In the genomic region with DNA sequence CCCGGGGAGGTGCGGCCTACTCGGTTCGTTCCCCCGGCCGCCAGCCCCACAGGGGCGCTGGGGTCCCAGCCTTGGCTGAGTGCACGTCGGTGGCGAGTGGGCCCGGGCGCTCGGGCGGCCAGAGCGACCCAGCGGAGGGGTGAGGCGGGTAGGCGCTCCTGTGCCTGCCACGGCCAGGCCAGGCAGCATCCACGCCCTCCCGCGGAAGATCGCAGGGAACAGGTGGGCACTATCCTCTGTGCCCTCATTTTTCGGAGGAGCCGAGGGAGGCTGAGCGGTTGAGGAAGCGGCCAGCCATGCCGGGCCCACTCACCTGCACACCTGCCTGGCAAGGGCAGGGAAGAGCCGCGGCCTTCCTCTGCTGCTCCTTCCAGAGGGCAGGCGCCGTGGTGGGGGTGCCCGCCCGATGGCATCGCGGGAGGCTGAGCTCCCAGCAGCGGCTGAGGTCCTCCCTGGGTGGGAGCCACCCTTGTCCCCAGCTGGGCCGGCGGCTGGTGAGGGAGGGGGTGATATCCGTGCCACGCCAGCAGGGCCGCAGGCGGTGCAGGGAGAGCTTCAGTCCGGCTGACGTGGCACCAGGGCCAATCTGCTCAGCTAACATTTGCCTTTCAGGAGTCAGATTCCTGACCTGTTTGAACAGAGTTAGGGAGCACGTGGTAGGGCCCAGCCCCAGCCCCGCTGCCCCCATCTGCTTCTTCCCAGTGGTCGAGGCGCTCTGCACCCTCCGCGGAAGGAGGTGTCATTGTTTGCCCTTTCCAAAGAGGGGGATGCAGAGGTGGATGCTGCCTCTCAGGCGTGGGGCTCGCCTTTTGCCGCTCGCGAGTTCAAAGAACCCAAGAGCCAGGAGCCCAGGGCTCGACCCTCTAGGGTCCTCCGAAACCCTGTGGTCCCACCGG, we compare ENCODE assay signal across 8 cellular contexts. TPM values are rescaled to one million over a fixed set of nuclear protein-coding genes. Genes with fewer than 3 reads are reported as not detected.
DNase-seq lines count a peak whose midpoint lies in the region; ATAC-seq and TF ChIP-seq lines count a peak whose summit lies in the region.

No MANE protein-coding gene starts in this region.

- no peaks in the 10 kb centered on the region for H3K27me3 ChIP-seq in mammary epithelial cell (ENCODE audit: insufficient read depth, low read length)
- H3K27me3 ChIP-seq in lung (ENCODE audit: control insufficient read depth, insufficient read depth) = no peaks in the 10 kb centered on the region

- peak overlapping the region; percentile 76 to 79 (median 76) for H3K4me3 ChIP-seq in mammary epithelial cell (replicated peaks in 1 of 3; ENCODE audit: insufficient read depth in 1 of 3, low read depth in 2 of 3, low read length in 3 of 3)
- H3K4me3 ChIP-seq in lung = peak overlapping the region; percentile 44
- H3K4me3 ChIP-seq in urinary bladder (ENCODE audit: low read depth, low read length) = peak overlapping the region; percentile 42

- peak; percentile 33 for DNase-seq in NCI-H345 (lab: John Stamatoyannopoulos, UW)
- DNase-seq in NCI-H345 treated with DMSO at 0.1 percent for 48 hours (lab: John Stamatoyannopoulos, UW; ENCODE audit: unreplicated experiment) = no peak
- DNase-seq in NCI-H774 (lab: John Stamatoyannopoulos, UW) = peak; percentile 22
- peak; percentile 72 for DNase-seq in mammary epithelial cell
- DNase-seq in lung (ENCODE audit: low spot score) = no peak
- DNase-seq in CD1c-positive myeloid dendritic cell (ENCODE audit: extremely low spot score) = no peak

- no peaks in the 10 kb centered on the region for H4K20me1 ChIP-seq in mammary epithelial cell (ENCODE audit: insufficient read depth, low read length)

- intact Hi-C loops in mammary epithelial cell (cut with micrococcal nuclease) = loop anchor here (1.0 to 5.0 kb wide), 4 partner anchors 47 to 300 kb away; partner anchors contain the start of gene INPP5E

- H3K36me3 ChIP-seq in mammary epithelial cell (ENCODE audit: insufficient read depth, low read length) = no peaks in the 10 kb centered on the region
- H3K36me3 ChIP-seq in lung (ENCODE audit: control insufficient read depth in 2 of 2, insufficient read depth in 2 of 2, low read length in 2 of 2) = no peaks in the 10 kb centered on the region
- no peaks in the 10 kb centered on the region for H3K36me3 ChIP-seq in urinary bladder (ENCODE audit: insufficient read depth)

- WGBS in mammary epithelial cell (ENCODE audit: low coverage, missing lambda C conversion rate) = 8% methylated on average over 32 of the region's 59 CpGs
- WGBS in lung, 2 donors = 31 to 46% methylated on average over 59 of the region's 59 CpGs
- WGBS in urinary bladder = 37% methylated on average over 59 of the region's 59 CpGs

- in situ Hi-C loops in mammary epithelial cell (cut with MboI; ENCODE audit: low sequenced_read_pairs in 2 of 2) = loop anchor here in 1 of 2 donors (5.0 kb wide), 1 partner anchor 143 kb away; no protein-coding TSS in a partner anchor

- CTCF ChIA-PET in mammary epithelial cell (lab: Charles Lee; ENCODE audit: low non-redundant PET) = interaction anchor here (1.9 kb wide), 1 partner anchor 141 kb away, joined by 12 read pairs; no protein-coding TSS in a partner anchor

- TF ChIP-seq CTCF in mammary epithelial cell (conservative IDR thresholded peaks at IDR 0.05 in 1 of 2, IDR thresholded peaks at IDR 0.05 in 1 of 2; ENCODE audit: extremely low read depth in 1 of 2, insufficient read depth in 1 of 2, low read depth in 1 of 2, low read length in 2 of 2) = no peak
- TF ChIP-seq CTCF in lung (IDR thresholded peaks at IDR 0.05; ENCODE audit: control extremely low read depth, extremely low read depth) = no peak

- ATAC-seq in lung (ENCODE audit: insufficient read depth, low FRiP score) = no peak
- no peak for ATAC-seq in GM19351 (IDR thresholded peaks at IDR 0.05; ENCODE audit: unreplicated experiment)

- H3K9ac ChIP-seq in mammary epithelial cell (ENCODE audit: insufficient read depth, low read length) = peak overlapping the region; percentile 57

- H3K4me1 ChIP-seq in mammary epithelial cell (ENCODE audit: insufficient read depth, low read length) (peaks cover 26% of the 10 kb centered on the region), lung (ENCODE audit: control insufficient read depth in 2 of 2, insufficient read depth in 2 of 2, low read length in 2 of 2) (peaks cover 0 to 5% of the 10 kb centered on the region in 2 donors), urinary bladder (ENCODE audit: insufficient read depth) (peaks cover 2% of the 10 kb centered on the region)

- H3K27ac ChIP-seq in mammary epithelial cell (ENCODE audit: insufficient read depth, low read depth, low read length) (peak overlapping the region; percentile 97), lung (ENCODE audit: low read depth in 1 of 2, low read length in 1 of 2) (peak overlapping the region; percentile 38 to 99), urinary bladder (ENCODE audit: low read depth) (peak overlapping the region; percentile 54)

- H3K4me2 ChIP-seq in mammary epithelial cell (ENCODE audit: insufficient read depth, low read depth, low read length) = peak overlapping the region; percentile 100

- no TSS peak for BruUV-seq in mammary epithelial cell (replicated peaks; lab: Mats Ljungman, UMichigan)

- dilution Hi-C loops in mammary epithelial cell (cut with HindIII; ENCODE audit: low sequenced_read_pairs) = loop anchor here (5.0 kb wide), 8 partner anchors 37 to 543 kb away; partner anchors contain the start of genes ABCA2, DIPK1B and RABL6

- H3K9me3 ChIP-seq in mammary epithelial cell (replicated peaks; ENCODE audit: insufficient read depth, low read length) = no peaks in the 10 kb centered on the region
- no peaks in the 10 kb centered on the region for H3K9me3 ChIP-seq in lung (ENCODE audit: control insufficient read depth in 2 of 2, insufficient read depth in 1 of 2, low read length in 1 of 2)

- peaks cover 33% of the 10 kb centered on the region for H3K79me2 ChIP-seq in mammary epithelial cell (ENCODE audit: insufficient read depth, low read length)

- peak overlapping the region; percentile 96 for H2AFZ ChIP-seq in mammary epithelial cell (ENCODE audit: low read depth, low read length)

RNA-seq across cellular contexts. Expression of gene SEC16A, which starts 1.6 kb away (rescaled TPM):
- total RNA-seq in mammary epithelial cell = 100 to 1,000 TPM in 1 of 2 donors, 10 to 100 TPM in 1; 66.0 to 106 TPM
- 23.9 TPM for polyA plus RNA-seq in mammary epithelial cell
- 125 TPM for polyA minus RNA-seq in mammary epithelial cell
- total RNA-seq in lung = 10 to 100 TPM; 44.3 to 78.8 TPM
- polyA plus RNA-seq in lung = 10 to 100 TPM; 44.2 to 49.1 TPM
- total RNA-seq in urinary bladder = 24.3 TPM
- polyA plus RNA-seq in urinary bladder = 36.4 TPM

RNA-seq across cellular contexts. Expression of gene INPP5E, which starts 44.8 kb away (rescaled TPM):
- total RNA-seq in mammary epithelial cell (10 to 100 TPM in 1 of 2 donors, 1 to 10 TPM in 1; 7.8 to 15.9 TPM), lung (10 to 100 TPM in 1 of 2 donors, 1 to 10 TPM in 1; 8.4 to 18.4 TPM), urinary bladder (5.3 TPM)
- polyA plus RNA-seq in mammary epithelial cell (6.6 TPM), lung (1 to 10 TPM; 7.2 to 8.7 TPM), urinary bladder (12.6 TPM)
- polyA minus RNA-seq in mammary epithelial cell = 8.7 TPM

Comparison
In these comparisons a context has a peak if more than half of its experiments do, and no peak if none do; other contexts are left out.
1. DNase-seq: peak in NCI-H345 (single experiment), NCI-H774 (single experiment) and mammary epithelial cell (single experiment); none in NCI-H345 treated with DMSO at 0.1 percent for 48 hours (single experiment), lung (single experiment) and CD1c-positive myeloid dendritic cell (single experiment).
2. Peak in every context shown above with its lines, with median percentiles within 50 percentile points of each other: H3K27ac ChIP-seq and H3K4me3 ChIP-seq.